In genomic region chr5:72654231-72654630, GRCh38 we compare ENCODE assay signal across 12 cellular contexts.
"Had no signal": no experiment of that assay in that cellular context is flagged by ENCODE, and none has a peak within 500 bp of the region (broad histone marks: within the 10 kb centered on the region; RNA-seq: fewer than 3 reads in every experiment).

No MANE protein-coding gene starts in this region.

- ATAC-seq: gastroesophageal sphincter had no signal

- H3K4me3 ChIP-seq: cardiac muscle cell, colonic mucosa, gastroesophageal sphincter, hepatocyte, thyroid gland, uterus had no signal

- H3K27me3 ChIP-seq: cardiac muscle cell, colonic mucosa, gastroesophageal sphincter, hepatocyte, thyroid gland, uterus had no signal

- H3K36me3 ChIP-seq: cardiac muscle cell, colonic mucosa, gastroesophageal sphincter, thyroid gland, uterus had no signal

- H3K9me3 ChIP-seq: colonic mucosa, gastroesophageal sphincter, thyroid gland, uterus had no signal

- DNase-seq: activated B cell treated with CpG ODN at 0.5 μM for 24 hours; activated CD4-positive, alpha-beta T cell treated with anti-CD3 and anti-CD28 coated beads, Interleukin-2, amount 10 ng/mL, durations not matched to agents 7 days and 5 days; activated CD8-positive, alpha-beta memory T cell treated with anti-CD3 and anti-CD28 coated beads for 24 hours; activated naive CD4-positive, alpha-beta T cell treated with Interleukin-2 at 50 U/mL for 16 hours; colonic mucosa; small intestine; thyroid gland; uterus had no signal

- H3K4me1 Mint-ChIP-seq: activated B cell treated with CpG ODN at 0.5 μM for 24 hours; activated CD4-positive, alpha-beta T cell treated with anti-CD3 and anti-CD28 coated beads, Interleukin-2, amount 10 ng/mL, durations not matched to agents 7 days and 5 days had no signal

- H3K27ac ChIP-seq: cardiac muscle cell, colonic mucosa, gastroesophageal sphincter, hepatocyte, parathyroid adenoma, thyroid gland, uterus had no signal

- H3K9me3 Mint-ChIP-seq: activated B cell treated with CpG ODN at 0.5 μM for 24 hours; activated CD4-positive, alpha-beta T cell treated with anti-CD3 and anti-CD28 coated beads, Interleukin-2, amount 10 ng/mL, durations not matched to agents 7 days and 5 days had no signal

- H3K27me3 Mint-ChIP-seq: activated B cell treated with CpG ODN at 0.5 μM for 24 hours; activated CD4-positive, alpha-beta T cell treated with anti-CD3 and anti-CD28 coated beads, Interleukin-2, amount 10 ng/mL, durations not matched to agents 7 days and 5 days had no signal

- H3K4me3 Mint-ChIP-seq: activated B cell treated with CpG ODN at 0.5 μM for 24 hours; activated CD4-positive, alpha-beta T cell treated with anti-CD3 and anti-CD28 coated beads, Interleukin-2, amount 10 ng/mL, durations not matched to agents 7 days and 5 days had no signal

- H3K4me1 ChIP-seq: colonic mucosa, gastroesophageal sphincter, parathyroid adenoma, thyroid gland, uterus had no signal

- H3K27ac Mint-ChIP-seq: activated B cell treated with CpG ODN at 0.5 μM for 24 hours; activated CD4-positive, alpha-beta T cell treated with anti-CD3 and anti-CD28 coated beads, Interleukin-2, amount 10 ng/mL, durations not matched to agents 7 days and 5 days had no signal
